8 cellular contexts compared by ENCODE assay signal in the genomic region with DNA sequence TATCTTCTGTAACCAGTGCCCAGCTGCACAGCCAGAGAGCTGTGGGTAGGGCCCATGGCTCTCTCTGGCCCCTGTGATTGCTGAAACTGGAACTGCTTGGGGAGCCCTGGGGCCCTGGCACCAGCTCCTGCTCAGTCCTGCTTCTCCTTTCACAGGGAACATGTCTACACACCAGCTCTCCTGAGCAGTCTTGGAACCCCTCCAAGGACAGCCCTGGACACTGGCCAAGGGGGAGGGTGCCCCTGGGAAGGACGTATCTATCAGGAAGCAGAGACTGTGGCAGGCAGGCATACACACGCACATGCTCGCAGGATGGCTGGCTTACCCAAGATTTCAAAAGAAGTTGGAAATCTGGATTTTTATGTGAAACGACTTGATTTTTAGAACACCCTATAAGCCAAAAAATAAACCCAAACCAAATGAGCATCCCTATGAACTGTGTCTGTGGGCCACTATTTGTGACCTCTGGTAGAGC. TPM values are rescaled to one million over a fixed set of nuclear protein-coding genes. Genes with fewer than 3 reads are reported as not detected.
DNase-seq lines count a peak whose midpoint lies in the region; ATAC-seq and TF ChIP-seq lines count a peak whose summit lies in the region.

No MANE protein-coding gene starts in this region.

- DNase-seq in AG08396 (ENCODE audit: low spot score), result peak; percentile 83
- peak; percentile 91 to 96 for DNase-seq in NCI-H446 (lab: John Stamatoyannopoulos, UW)
- DNase-seq in activated naive CD8-positive, alpha-beta T cell treated with anti-CD3 and anti-CD28 coated beads for 36 hours, result no peak
- peak; percentile 85 for DNase-seq in glomerular endothelial cell (ENCODE audit: extremely low read depth, low read depth, low spot score)
- DNase-seq in stimulated activated CD4-positive, alpha-beta T cell treated with anti-CD3 and anti-CD28 coated beads, Interleukin-1b, Interleukin-23, amount 100 ng/mL, for 48 hours, result no peak

- no peaks in the 10 kb centered on the region for H3K27me3 ChIP-seq in parathyroid adenoma (ENCODE audit: control insufficient read depth, insufficient read depth, low read length)

- peaks cover 12% of the 10 kb centered on the region for H3K4me1 ChIP-seq in parathyroid adenoma

- H3K9me3 Mint-ChIP-seq in activated naive CD8-positive, alpha-beta T cell treated with anti-CD3 and anti-CD28 coated beads for 36 hours, result peaks cover 1% of the 10 kb centered on the region

- no peaks in the 10 kb centered on the region for H3K36me3 ChIP-seq in parathyroid adenoma (ENCODE audit: control insufficient read depth, insufficient read depth, low read length)

- no peak overlapping the region for H3K4me3 ChIP-seq in parathyroid adenoma (ENCODE audit: low read depth, low read length)

- peak overlapping the region; percentile 55 for H3K4me3 Mint-ChIP-seq in activated naive CD8-positive, alpha-beta T cell treated with anti-CD3 and anti-CD28 coated beads for 36 hours

- peak overlapping the region; percentile 100 for H3K27ac Mint-ChIP-seq in activated naive CD8-positive, alpha-beta T cell treated with anti-CD3 and anti-CD28 coated beads for 36 hours

- peaks cover 70% of the 10 kb centered on the region for H3K4me1 Mint-ChIP-seq in activated naive CD8-positive, alpha-beta T cell treated with anti-CD3 and anti-CD28 coated beads for 36 hours

- peak overlapping the region; percentile 74 for H2AFZ ChIP-seq in parathyroid adenoma

- H3K4me2 ChIP-seq in parathyroid adenoma (ENCODE audit: low read length), result peak overlapping the region; percentile 46

- no peak for TF ChIP-seq CTCF in parathyroid adenoma (IDR thresholded peaks at IDR 0.05)

- ATAC-seq in GM19463 (IDR thresholded peaks at IDR 0.05; ENCODE audit: unreplicated experiment), result peak; percentile 25
- no peak for ATAC-seq in HG03460 (IDR thresholded peaks at IDR 0.05; ENCODE audit: unreplicated experiment)

- H3K9ac ChIP-seq in parathyroid adenoma, result no peak overlapping the region

- H3K79me2 ChIP-seq in parathyroid adenoma, result no peaks in the 10 kb centered on the region

- H3K9me3 ChIP-seq in parathyroid adenoma (ENCODE audit: control insufficient read depth, low read length), result no peaks in the 10 kb centered on the region

- H3K27ac ChIP-seq in parathyroid adenoma, result peak overlapping the region; percentile 68

- peaks cover 4% of the 10 kb centered on the region for H3K36me3 Mint-ChIP-seq in activated naive CD8-positive, alpha-beta T cell treated with anti-CD3 and anti-CD28 coated beads for 36 hours

- no peaks in the 10 kb centered on the region for H3K27me3 Mint-ChIP-seq in activated naive CD8-positive, alpha-beta T cell treated with anti-CD3 and anti-CD28 coated beads for 36 hours

RNA-seq across cellular contexts. Expression of gene TRAF1, which starts 8.8 kb away (rescaled TPM):
- total RNA-seq in activated naive CD8-positive, alpha-beta T cell treated with anti-CD3 and anti-CD28 coated beads for 36 hours, result 100 to 1,000 TPM; 169 to 170 TPM
- total RNA-seq in glomerular endothelial cell, result 4.2 and 4.3 TPM in 2 replicates

RNA-seq across cellular contexts. Expression of gene PHF19, which starts 58.4 kb away (rescaled TPM):
- total RNA-seq in activated naive CD8-positive, alpha-beta T cell treated with anti-CD3 and anti-CD28 coated beads for 36 hours, result 100 to 1,000 TPM; 216 to 226 TPM
- total RNA-seq in glomerular endothelial cell, result 22.4 and 36.8 TPM in 2 replicates

Comparison
In these comparisons a context has a peak if more than half of its experiments do, and no peak if none do; other contexts are left out.
1. DNase-seq: peak in AG08396 (single experiment), NCI-H446 (2 of 2) and glomerular endothelial cell (single experiment); none in activated naive CD8-positive, alpha-beta T cell treated with anti-CD3 and anti-CD28 coated beads for 36 hours (single experiment) and stimulated activated CD4-positive, alpha-beta T cell treated with anti-CD3 and anti-CD28 coated beads, Interleukin-1b, Interleukin-23, amount 100 ng/mL, for 48 hours (single experiment).
2. RNA of gene TRAF1, which starts 8.8 kb away (total RNA-seq): 169 to 170 TPM in activated naive CD8-positive, alpha-beta T cell treated with anti-CD3 and anti-CD28 coated beads for 36 hours; 4.2 to 4.3 TPM in glomerular endothelial cell; every median in the first group is over 10 times any median in the second.